23 cellular contexts compared by ENCODE assay signal in genomic region chr4:37723067-37723466, GRCh38.
"Had no signal": no experiment of that assay in that cellular context is flagged by ENCODE, and none has a peak within 500 bp of the region (broad histone marks: within the 10 kb centered on the region; RNA-seq: fewer than 3 reads in every experiment).

No MANE protein-coding gene starts in this region.

- H3K27ac ChIP-seq: SJSA1, SK-N-MC had no signal

- ATAC-seq: HepG2 had no signal

- DNase-seq: IMR-90, Karpas-422, KG1, MG63, NCI-H1092, NCI-H1105 treated with DMSO at 0.1 percent for 48 hours, NCI-H1417 treated with DMSO at 0.1 percent for 48 hours, NCI-H146, NCI-H1694 treated with DMSO at 0.1 percent for 48 hours, NCI-H1930, NCI-H2081, NCI-H2107, NCI-H2227 treated with DMSO at 0.1 percent for 48 hours, NCI-H524, NCI-H69, NCI-H774, Right ventricle myocardium superior, RPMI8226, SIG-M5 had no signal

- FAIRE-seq: HepG2, RCC 7860 had no signal
